1 cellular context compared by ENCODE assay signal in the genomic region with DNA sequence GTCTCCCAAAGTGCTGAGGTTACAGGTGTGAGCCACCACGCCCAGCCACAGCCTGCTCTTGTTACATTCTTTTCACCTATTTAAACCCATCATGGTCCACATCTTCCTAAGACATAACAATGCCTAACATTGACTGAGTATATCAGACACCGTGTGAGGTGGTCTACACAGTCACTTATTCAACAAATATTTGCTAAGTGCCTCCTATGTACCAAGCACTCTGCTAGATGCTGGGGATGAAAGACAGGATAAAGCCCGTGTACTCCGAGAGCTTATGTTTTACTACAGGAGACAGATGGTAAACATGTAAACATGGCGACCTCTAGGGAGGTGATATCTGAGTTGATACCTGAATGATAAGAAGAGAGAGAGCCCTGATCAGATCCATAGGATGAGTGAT.
TF ChIP-seq lines count a peak whose summit lies in the region.

No MANE protein-coding gene starts in this region.

TF ChIP-seq in WTC11, 78 proteins besides CTCF, POLR2A, EP300 and RAD21:
- TF ChIP-seq RORB (CRISPR knock-in tag; IDR thresholded peaks at IDR 0.05): 0 out of 2 replicates have a peak, but pooled peaks have one; percentile 28
- no peak for TF ChIP-seq AR (CRISPR knock-in tag; IDR thresholded peaks at IDR 0.05)
